ENCODE assay signal across 22 cellular contexts in the genomic region with DNA sequence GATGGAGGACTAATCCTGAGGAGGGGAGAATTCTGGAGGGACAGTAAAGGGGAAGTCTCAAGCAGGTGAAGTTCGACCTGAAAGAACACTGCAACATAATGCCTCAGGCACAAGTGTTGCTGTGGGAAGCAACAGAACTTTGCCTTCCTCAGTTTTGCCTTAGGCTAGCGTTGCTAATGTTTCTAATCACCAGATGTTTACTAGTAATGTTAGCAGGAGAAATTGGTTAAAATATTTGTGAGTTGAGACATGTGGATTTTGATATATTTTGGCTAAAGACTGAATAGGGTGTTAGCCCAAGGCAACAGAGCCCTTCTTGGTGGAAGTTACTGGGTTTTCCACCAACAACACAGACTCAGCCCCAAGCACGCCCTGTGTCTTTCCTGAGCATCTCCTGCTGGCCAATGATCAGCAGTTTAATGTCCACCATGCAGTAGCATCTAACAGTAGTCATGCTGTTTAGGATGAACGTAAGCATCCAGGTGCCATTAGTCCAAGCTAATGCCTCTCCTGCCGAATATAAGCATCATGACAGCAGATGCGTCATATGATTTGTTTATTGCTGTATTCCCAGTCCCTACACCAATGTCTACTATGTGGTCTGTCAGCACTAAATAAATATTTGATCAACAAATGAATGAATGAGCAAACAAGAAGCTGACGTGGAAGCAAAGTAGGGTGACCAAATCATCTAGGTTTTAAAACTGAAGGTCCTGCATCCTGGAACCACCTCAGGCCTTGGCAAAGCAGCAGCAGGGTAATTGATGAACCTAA.
DNase-seq lines count a peak whose midpoint lies in the region; ATAC-seq, FAIRE-seq and TF ChIP-seq lines count a peak whose summit lies in the region.
"Had no signal": no experiment of that assay in that cellular context is flagged by ENCODE, and none has a peak within 500 bp of the region (broad histone marks: within the 10 kb centered on the region; RNA-seq: fewer than 3 reads in every experiment).

No MANE protein-coding gene starts in this region.

- H3K27ac ChIP-seq in IMR-90 (ENCODE audit: insufficient read depth, low read length) (no peak overlapping the region), pancreas (no peak overlapping the region)
- H3K27ac ChIP-seq: HL-60, Peyer's patch had no signal

- no peak overlapping the region for H2BK120ac ChIP-seq in IMR-90 (ENCODE audit: low read depth, low read length)

- no peaks in the 10 kb centered on the region for H4K20me1 ChIP-seq in IMR-90 (ENCODE audit: insufficient read depth, low read length)

- no peak overlapping the region for H2BK5ac ChIP-seq in IMR-90 (ENCODE audit: low read depth, low read length, poor library complexity, severe bottlenecking)

- no peak for TF ChIP-seq POLR2A in IMR-90 (IDR thresholded peaks at IDR 0.05; ENCODE audit: low read depth, low read length)

- H3K79me1 ChIP-seq in IMR-90 (ENCODE audit: low read depth in 1 of 2, low read length in 2 of 2) = no peaks in the 10 kb centered on the region

- TF ChIP-seq CTCF in IMR-90 (conservative IDR thresholded peaks at IDR 0.05; ENCODE audit: low read depth, low read length) = no peak
- no peak for TF ChIP-seq CTCF in fibroblast of villous mesenchyme (IDR thresholded peaks at IDR 0.05; ENCODE audit: insufficient read depth, low read depth, low read length)
- TF ChIP-seq CTCF in pancreas (IDR thresholded peaks at IDR 0.05) = no peak
- TF ChIP-seq CTCF in GM10266 (IDR thresholded peaks at IDR 0.05; ENCODE audit: control insufficient read depth, insufficient read depth, low read depth, missing control alignments) = no peak

- H3K56ac ChIP-seq in IMR-90 (ENCODE audit: extremely low read depth, insufficient read depth, low read length) = no peak overlapping the region

- CTCF ChIA-PET in IMR-90 (lab: Yijun Ruan, JAX) = interaction anchor here (0.6 kb wide), 1 partner anchor 99 kb away, joined by 3 read pairs; no protein-coding TSS in a partner anchor

- H2AK9ac ChIP-seq in IMR-90 (replicated peaks; ENCODE audit: low read depth, low read length, poor library complexity) = no peak overlapping the region

- H4K8ac ChIP-seq in IMR-90 (ENCODE audit: low read depth in 2 of 2, low read length in 2 of 2) = no peak overlapping the region

- peak; percentile 18 for DNase-seq in AG20443 (ENCODE audit: low spot score)
- no peak for DNase-seq in IMR-90
- peak; percentile 9 for DNase-seq in RPMI7951 (ENCODE audit: low read depth)
- DNase-seq in fibroblast of villous mesenchyme (ENCODE audit: low read depth) = peak; percentile 21
- DNase-seq in pancreas = no peak
- no peak for DNase-seq in T-helper 9 cell
- DNase-seq in GM10266 (ENCODE audit: extremely low spot score) = no peak
- DNase-seq: C1 segment of cervical spinal cord; Caco-2; CD4-positive, alpha-beta memory T cell; DND-41; H7; NCI-H1105; NCI-H146; NCI-H1930; NCI-H446; NCI-H524 treated with DMSO at 0.1 percent for 48 hours; Peyer's patch had no signal

- H3K14ac ChIP-seq in IMR-90 (replicated peaks; ENCODE audit: low read depth, low read length) = 0 out of 2 replicates have a peak overlapping the region, but pooled peaks have one; percentile 34

- WGBS in IMR-90 (ENCODE audit: extremely low coverage in 2 of 2, insufficient read length in 1 of 2), 2 experiments = 40% methylated on average over 1 of the region's 7 CpGs; no CpG with 5 or more reads in 1 of the 2 experiments
- 56 to 62% methylated on average over 7 of the region's 7 CpGs for WGBS in pancreas, 2 donors

- no peak overlapping the region for H3K9ac ChIP-seq in IMR-90 (ENCODE audit: low read depth, low read length)

- peak overlapping the region; percentile 50; the same call in 1 of the 2 replicates for H4K5ac ChIP-seq in IMR-90 (ENCODE audit: low read depth, low read length)

- H3K4me1 ChIP-seq in IMR-90 (ENCODE audit: control insufficient read depth, insufficient read depth, low read length) = no peaks in the 10 kb centered on the region; the same call in 1 of the 2 replicates
- H3K4me1 ChIP-seq in pancreas = no peaks in the 10 kb centered on the region
- H3K4me1 ChIP-seq: Caco-2, Peyer's patch had no signal

- TF ChIP-seq RAD21 in IMR-90 (IDR thresholded peaks at IDR 0.05; ENCODE audit: low read length) = no peak

- H3K27me3 ChIP-seq in IMR-90 (ENCODE audit: control insufficient read depth, insufficient read depth, low read length) (no peaks in the 10 kb centered on the region), pancreas (no peaks in the 10 kb centered on the region)
- H3K27me3 ChIP-seq: Peyer's patch had no signal

- H3K23ac ChIP-seq in IMR-90 (ENCODE audit: low read depth, low read length) = peak overlapping the region; percentile 73

- H3K4me3 ChIP-seq in IMR-90 (ENCODE audit: insufficient read depth, low read depth, low read length) (no peak overlapping the region), fibroblast of villous mesenchyme (ENCODE audit: low read depth, low read length) (no peak overlapping the region), pancreas (no peak overlapping the region)
- H3K4me3 ChIP-seq: Peyer's patch had no signal

- H2AK5ac ChIP-seq in IMR-90 (ENCODE audit: low read depth, low read length) = 0 out of 2 replicates have a peak overlapping the region, but pooled peaks have one; percentile 21

- H2AFZ ChIP-seq in IMR-90 (replicated peaks; ENCODE audit: low read length, poor library complexity) = no peak overlapping the region

- H3K36me3 ChIP-seq in IMR-90 (ENCODE audit: control insufficient read depth, insufficient read depth, low read length) (no peaks in the 10 kb centered on the region), pancreas (no peaks in the 10 kb centered on the region)
- H3K36me3 ChIP-seq: Peyer's patch had no signal

- H3K4me2 ChIP-seq in IMR-90 (ENCODE audit: low read depth, low read length) = no peak overlapping the region

- no peak for ATAC-seq in IMR-90 (ENCODE audit: low read depth)
- ATAC-seq in pancreas = no peak
- ATAC-seq in GM18520 (IDR thresholded peaks at IDR 0.05; ENCODE audit: unreplicated experiment) = no peak
- ATAC-seq: Right ventricle myocardium inferior had no signal

- no peak overlapping the region for H2BK15ac ChIP-seq in IMR-90 (ENCODE audit: low read depth, low read length)

- no peak overlapping the region for H3K4ac ChIP-seq in IMR-90 (ENCODE audit: low read depth, low read length)

- H3K9me1 ChIP-seq in IMR-90 (ENCODE audit: insufficient read depth, low read length) = no peaks in the 10 kb centered on the region

- H2BK20ac ChIP-seq in IMR-90 (ENCODE audit: low read depth, low read length) = no peak overlapping the region

- FAIRE-seq in pancreas (lab: Jason Lieb, UNC) = no peak
- FAIRE-seq: A204.1 had no signal

- POLR2A ChIA-PET in IMR-90 (lab: Charles Lee; ENCODE audit: unreplicated experiment) = no interaction called here

- in situ Hi-C loops in IMR-90 (cut with MboI; ENCODE audit: low sequenced_read_pairs) = no loop called here

- no peak overlapping the region; the same call in 1 of the 2 replicates for H4K91ac ChIP-seq in IMR-90 (ENCODE audit: insufficient read depth, low read depth, low read length)

- H3K9me3 ChIP-seq in IMR-90 (ENCODE audit: control insufficient read depth, insufficient read depth, low read length) (no peaks in the 10 kb centered on the region), pancreas (no peaks in the 10 kb centered on the region)
- H3K9me3 ChIP-seq: Caco-2, Peyer's patch had no signal

- dilution Hi-C loops in IMR-90 (cut with HindIII; ENCODE audit: low sequenced_read_pairs, unreplicated experiment) = no loop called here

- BruUV-seq in IMR-90 (replicated peaks; lab: Mats Ljungman, UMichigan) = no TSS peak

- H3K18ac ChIP-seq in IMR-90 (ENCODE audit: low read depth, low read length) = no peak overlapping the region

- intact Hi-C loops in IMR-90 (cut with micrococcal nuclease) (no loop called here), pancreas (cut with DNase I) (no loop called here)

TF ChIP-seq in IMR-90, 13 proteins besides CTCF, POLR2A, EP300 and RAD21:
- TF ChIP-seq BHLHE40 (IDR thresholded peaks at IDR 0.05; ENCODE audit: low read depth, low read length) (no peak), MAFK (IDR thresholded peaks at IDR 0.05; ENCODE audit: low read depth, low read length) (no peak)
- TF ChIP-seq, protein P1, sequence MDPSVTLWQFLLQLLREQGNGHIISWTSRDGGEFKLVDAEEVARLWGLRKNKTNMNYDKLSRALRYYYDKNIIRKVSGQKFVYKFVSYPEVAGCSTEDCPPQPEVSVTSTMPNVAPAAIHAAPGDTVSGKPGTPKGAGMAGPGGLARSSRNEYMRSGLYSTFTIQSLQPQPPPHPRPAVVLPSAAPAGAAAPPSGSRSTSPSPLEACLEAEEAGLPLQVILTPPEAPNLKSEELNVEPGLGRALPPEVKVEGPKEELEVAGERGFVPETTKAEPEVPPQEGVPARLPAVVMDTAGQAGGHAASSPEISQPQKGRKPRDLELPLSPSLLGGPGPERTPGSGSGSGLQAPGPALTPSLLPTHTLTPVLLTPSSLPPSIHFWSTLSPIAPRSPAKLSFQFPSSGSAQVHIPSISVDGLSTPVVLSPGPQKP (IDR thresholded peaks at IDR 0.05; ENCODE audit: borderline replicate concordance, low read depth, low read length) = no peak

Comparison
In these comparisons a context has a peak if more than half of its experiments do, and no peak if none do; other contexts are left out.
1. DNase-seq: peak in AG20443 (single experiment), RPMI7951 (single experiment) and fibroblast of villous mesenchyme (single experiment); none in IMR-90 (single experiment), pancreas (0 of 6), T-helper 9 cell (single experiment) and GM10266 (single experiment).